11 cellular contexts compared by ENCODE assay signal in the genomic region with DNA sequence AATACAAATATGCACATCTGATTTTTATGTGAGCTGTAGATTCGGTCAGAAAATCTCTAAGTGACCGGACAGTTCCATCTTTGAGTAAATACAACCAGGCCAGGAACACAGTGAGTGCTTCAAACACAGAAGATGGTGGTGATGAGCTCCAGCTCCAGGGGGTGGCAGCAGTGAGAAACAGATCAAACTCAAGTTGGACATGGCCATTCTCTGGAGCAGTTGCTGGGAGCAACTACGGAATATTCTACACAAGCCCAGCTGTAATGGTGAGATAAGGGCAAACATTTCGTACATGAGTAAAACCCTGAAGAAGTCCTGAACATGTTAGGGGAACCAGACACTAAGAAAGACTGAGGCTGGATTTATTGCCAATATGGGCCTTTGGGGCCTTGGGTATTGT.
DNase-seq lines count a peak whose midpoint lies in the region; ATAC-seq and TF ChIP-seq lines count a peak whose summit lies in the region.
"Had no signal": no experiment of that assay in that cellular context is flagged by ENCODE, and none has a peak within 500 bp of the region (broad histone marks: within the 10 kb centered on the region; RNA-seq: fewer than 3 reads in every experiment).

No MANE protein-coding gene starts in this region.

- 70 to 77% (median 70%) methylated on average over 4 of the region's 4 CpGs for WGBS in ovary, 3 donors

- peaks cover 1% of the 10 kb centered on the region for H3K4me1 Mint-ChIP-seq in glutamatergic neuron (ENCODE audit: low read depth, unreplicated experiment)
- H3K4me1 Mint-ChIP-seq in T-helper 2 cell treated with Interferon-gamma antibody and Interleukin-4, amounts not matched to agents 5 μg/mL and 100 μg/mL, for 36 hours (ENCODE audit: low read depth) = no peaks in the 10 kb centered on the region

- H3K4me3 Mint-ChIP-seq in glutamatergic neuron (ENCODE audit: unreplicated experiment) = no peak overlapping the region
- no peak overlapping the region for H3K4me3 Mint-ChIP-seq in T-helper 2 cell treated with Interferon-gamma antibody and Interleukin-4, amounts not matched to agents 5 μg/mL and 100 μg/mL, for 36 hours

- peak; percentile 32; the same call in 1 of the 2 replicates for TF ChIP-seq RAD21 in HCT116 (IDR thresholded peaks at IDR 0.05; ENCODE audit: low read depth)

- intact Hi-C loops in HCT116 (cut with micrococcal nuclease) = loop anchor here (5.0 kb wide), 1 partner anchor 346 kb away; no protein-coding TSS in a partner anchor
- intact Hi-C loops in PC-3 (cut with micrococcal nuclease) = no loop called here
- intact Hi-C loops in ovary (cut with DNase I) = no loop called here
- intact Hi-C loops in uterus (cut with DNase I; ENCODE audit: low total_unique reads) = no loop called here

- no peaks in the 10 kb centered on the region for H3K9me2 ChIP-seq in HCT116 (ENCODE audit: insufficient read depth)
- H3K9me2 ChIP-seq in PC-3 (replicated peaks; ENCODE audit: low read length) = no peaks in the 10 kb centered on the region

- H3K9ac ChIP-seq in HCT116 (ENCODE audit: low read length) = no peak overlapping the region
- H3K9ac ChIP-seq in PC-3 (ENCODE audit: low read length) = no peak overlapping the region

- H3K36me3 Mint-ChIP-seq in glutamatergic neuron (ENCODE audit: unreplicated experiment) = no peaks in the 10 kb centered on the region
- no peaks in the 10 kb centered on the region for H3K36me3 Mint-ChIP-seq in T-helper 2 cell treated with Interferon-gamma antibody and Interleukin-4, amounts not matched to agents 5 μg/mL and 100 μg/mL, for 36 hours (ENCODE audit: low read depth)

- DNase-seq in CMK (ENCODE audit: low read depth) (peak; percentile 7), HCT116 (ENCODE audit: low read depth, low spot score) (peak; percentile 18), PC-3 (peak; percentile 40), glutamatergic neuron (peak; percentile 63), ovary (no peak), uterus (no peak), OCI-M2 (lab: John Stamatoyannopoulos, UW; ENCODE audit: unreplicated experiment) (no peak)
- no peak for DNase-seq in T-helper 2 cell treated with Interferon-gamma antibody and Interleukin-4, amounts not matched to agents 5 μg/mL and 100 μg/mL, for 36 hours (ENCODE audit: low spot score)
- DNase-seq: GF-D8; stimulated activated CD4-positive, alpha-beta T cell treated with anti-CD3 and anti-CD28 coated beads, Interleukin-4, amount 100 ng/mL, for 1 hour had no signal

- H3K27ac Mint-ChIP-seq in glutamatergic neuron (ENCODE audit: unreplicated experiment) = no peak overlapping the region
- H3K27ac Mint-ChIP-seq in T-helper 2 cell treated with Interferon-gamma antibody and Interleukin-4, amounts not matched to agents 5 μg/mL and 100 μg/mL, for 36 hours = no peak overlapping the region

- H3K27me3 Mint-ChIP-seq in glutamatergic neuron (ENCODE audit: unreplicated experiment) = peaks cover 1% of the 10 kb centered on the region
- no peaks in the 10 kb centered on the region for H3K27me3 Mint-ChIP-seq in T-helper 2 cell treated with Interferon-gamma antibody and Interleukin-4, amounts not matched to agents 5 μg/mL and 100 μg/mL, for 36 hours (ENCODE audit: low read depth)

- H3K79me2 ChIP-seq in HCT116 (ENCODE audit: insufficient read depth, low read length) (no peaks in the 10 kb centered on the region), PC-3 (ENCODE audit: low read length) (no peaks in the 10 kb centered on the region)

- H3K4me1 ChIP-seq in HCT116 (ENCODE audit: control insufficient read depth in 1 of 2, insufficient read depth in 2 of 2, low read length in 2 of 2) (no peaks in the 10 kb centered on the region), PC-3 (ENCODE audit: insufficient read depth, low read length) (no peaks in the 10 kb centered on the region), ovary (ENCODE audit: insufficient read depth) (no peaks in the 10 kb centered on the region), uterus (no peaks in the 10 kb centered on the region)

- H3F3A ChIP-seq in PC-3 (ENCODE audit: low read length, unreplicated experiment) = no peaks in the 10 kb centered on the region

- H3K36me3 ChIP-seq in HCT116 (ENCODE audit: control insufficient read depth in 1 of 2, insufficient read depth in 2 of 2, low read length in 2 of 2) = no peaks in the 10 kb centered on the region
- no peaks in the 10 kb centered on the region for H3K36me3 ChIP-seq in PC-3 (ENCODE audit: low read depth, low read length)
- H3K36me3 ChIP-seq in ovary = no peaks in the 10 kb centered on the region
- no peaks in the 10 kb centered on the region for H3K36me3 ChIP-seq in uterus

- TF ChIP-seq EP300 in ovary (IDR thresholded peaks at IDR 0.05) = no peak

- CTCF ChIA-PET in HCT116 (lab: Charles Lee) (interaction anchor here (0.6 to 2.5 kb wide), 11 partner anchors 8 to 790 kb away, joined by 3 to 16 read pairs (median 4); no protein-coding TSS in a partner anchor), PC-3 (lab: Charles Lee) (no interaction called here)

- RAD21 ChIA-PET in HCT116 (lab: Charles Lee; ENCODE audit: low non-redundant PET in 1 of 2, low total read pairs in 2 of 2, uncharacterized antibody in 2 of 2, unreplicated experiment in 2 of 2) = no interaction called here

- H3K27me3 ChIP-seq in HCT116 (ENCODE audit: insufficient read depth, low read length) (no peaks in the 10 kb centered on the region; the same call in 1 of the 2 replicates), PC-3 (ENCODE audit: low read length) (peaks cover 27% of the 10 kb centered on the region), ovary (no peaks in the 10 kb centered on the region), uterus (no peaks in the 10 kb centered on the region)

- TF ChIP-seq CTCF in HCT116 (IDR thresholded peaks at IDR 0.05 in 2 of 3, conservative IDR thresholded peaks at IDR 0.05 in 1 of 3; ENCODE audit: borderline replicate concordance in 1 of 3, insufficient read depth in 1 of 3, low read depth in 2 of 3, low read length in 2 of 3) = peak; percentile 17 to 57 (median 56); a peak in 4 of 6 replicates
- peak; percentile 58 for TF ChIP-seq CTCF in PC-3 (conservative IDR thresholded peaks at IDR 0.05; ENCODE audit: low read depth, low read length)
- TF ChIP-seq CTCF in glutamatergic neuron (IDR thresholded peaks at IDR 0.05; ENCODE audit: partially characterized antibody, unreplicated experiment) = peak; percentile 34
- TF ChIP-seq CTCF in ovary (IDR thresholded peaks at IDR 0.05) = no peak
- no peak for TF ChIP-seq CTCF in uterus (IDR thresholded peaks at IDR 0.05)

- H3K9me3 ChIP-seq in HCT116 (ENCODE audit: control insufficient read depth in 1 of 2, insufficient read depth in 1 of 2, low read depth in 1 of 2, low read length in 2 of 2) (no peaks in the 10 kb centered on the region), PC-3 (ENCODE audit: low read length) (no peaks in the 10 kb centered on the region), ovary (no peaks in the 10 kb centered on the region), uterus (no peaks in the 10 kb centered on the region)

- no peak for TF ChIP-seq POLR2A in HCT116 (IDR thresholded peaks at IDR 0.05; ENCODE audit: borderline replicate concordance, extremely low read depth, insufficient read depth, insufficient read length)
- TF ChIP-seq POLR2A in ovary (IDR thresholded peaks at IDR 0.05) = no peak
- TF ChIP-seq POLR2A in uterus (IDR thresholded peaks at IDR 0.05) = no peak

- peak; percentile 80 for ATAC-seq in HCT116
- ATAC-seq in PC-3 = no peak
- ATAC-seq: left colon had no signal

- no peak overlapping the region for H2AFZ ChIP-seq in HCT116 (ENCODE audit: low read depth, low read length, poor library complexity, severe bottlenecking)
- H2AFZ ChIP-seq in PC-3 (ENCODE audit: low read length) = no peak overlapping the region

- no peak overlapping the region for H3K27ac ChIP-seq in HCT116 (ENCODE audit: low read depth, low read length)
- H3K27ac ChIP-seq in PC-3 (ENCODE audit: low read length) = no peak overlapping the region
- H3K27ac ChIP-seq in ovary = no peak overlapping the region
- no peak overlapping the region for H3K27ac ChIP-seq in uterus

- BruUV-seq in HCT116 (replicated peaks; lab: Mats Ljungman, UMichigan) = no TSS peak
- no TSS peak for BruUV-seq in PC-3 (replicated peaks; lab: Mats Ljungman, UMichigan)

- H4K20me1 ChIP-seq in HCT116 (ENCODE audit: insufficient read depth) (no peaks in the 10 kb centered on the region), PC-3 (ENCODE audit: low read length) (no peaks in the 10 kb centered on the region)

- H3K4me3 ChIP-seq in HCT116 (replicated peaks in 1 of 2; ENCODE audit: low read depth in 1 of 2, low read length in 2 of 2) = no peak overlapping the region
- H3K4me3 ChIP-seq in PC-3 (ENCODE audit: low read length) = no peak overlapping the region
- H3K4me3 ChIP-seq in ovary = no peak overlapping the region
- no peak overlapping the region for H3K4me3 ChIP-seq in uterus

- H3K4me2 ChIP-seq in HCT116 (ENCODE audit: low read length) = no peak overlapping the region
- H3K4me2 ChIP-seq in PC-3 (ENCODE audit: low read length) = no peak overlapping the region

- POLR2A ChIA-PET in HCT116 (lab: Charles Lee) (no interaction called here), PC-3 (lab: Charles Lee; ENCODE audit: unreplicated experiment) (no interaction called here)

- no peaks in the 10 kb centered on the region for H3K9me3 Mint-ChIP-seq in glutamatergic neuron (ENCODE audit: unreplicated experiment)
- H3K9me3 Mint-ChIP-seq in T-helper 2 cell treated with Interferon-gamma antibody and Interleukin-4, amounts not matched to agents 5 μg/mL and 100 μg/mL, for 36 hours = no peaks in the 10 kb centered on the region

TF ChIP-seq in HCT116, 20 proteins besides CTCF, POLR2A, EP300 and RAD21 (continues in another document):
- TF ChIP-seq JUND (IDR thresholded peaks at IDR 0.05) = no peak
- no peak for TF ChIP-seq EZH2phosphoT487 (IDR thresholded peaks at IDR 0.05; ENCODE audit: borderline replicate concordance)
- TF ChIP-seq, protein P1, sequence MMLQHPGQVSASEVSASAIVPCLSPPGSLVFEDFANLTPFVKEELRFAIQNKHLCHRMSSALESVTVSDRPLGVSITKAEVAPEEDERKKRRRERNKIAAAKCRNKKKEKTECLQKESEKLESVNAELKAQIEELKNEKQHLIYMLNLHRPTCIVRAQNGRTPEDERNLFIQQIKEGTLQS (IDR thresholded peaks at IDR 0.05) = no peak
- TF ChIP-seq CEBPB (IDR thresholded peaks at IDR 0.05; ENCODE audit: low read depth) = no peak
- TF ChIP-seq CBX3 (IDR thresholded peaks at IDR 0.05; ENCODE audit: low read depth) = no peak
- no peak for TF ChIP-seq SRF (IDR thresholded peaks at IDR 0.05; ENCODE audit: low read depth)
- TF ChIP-seq SIN3A (IDR thresholded peaks at IDR 0.05; ENCODE audit: low read depth) = no peak
- TF ChIP-seq, protein P2, sequence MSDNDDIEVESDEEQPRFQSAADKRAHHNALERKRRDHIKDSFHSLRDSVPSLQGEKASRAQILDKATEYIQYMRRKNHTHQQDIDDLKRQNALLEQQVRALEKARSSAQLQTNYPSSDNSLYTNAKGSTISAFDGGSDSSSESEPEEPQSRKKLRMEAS (IDR thresholded peaks at IDR 0.05) = no peak

Comparison
In these comparisons a context has a peak if more than half of its experiments do, and no peak if none do; other contexts are left out.
1. DNase-seq: peak in CMK (single experiment), HCT116 (single experiment), PC-3 (single experiment) and glutamatergic neuron (single experiment); none in ovary (0 of 5), uterus (0 of 2), T-helper 2 cell treated with Interferon-gamma antibody and Interleukin-4, amounts not matched to agents 5 μg/mL and 100 μg/mL, for 36 hours (single experiment) and OCI-M2 (single experiment).
2. CTCF ChIP-seq: peak in HCT116 (3 of 3), PC-3 (single experiment) and glutamatergic neuron (single experiment); none in ovary (0 of 3) and uterus (0 of 4).